Comparison of ENCODE assay signal across 8 cellular contexts in the genomic region with DNA sequence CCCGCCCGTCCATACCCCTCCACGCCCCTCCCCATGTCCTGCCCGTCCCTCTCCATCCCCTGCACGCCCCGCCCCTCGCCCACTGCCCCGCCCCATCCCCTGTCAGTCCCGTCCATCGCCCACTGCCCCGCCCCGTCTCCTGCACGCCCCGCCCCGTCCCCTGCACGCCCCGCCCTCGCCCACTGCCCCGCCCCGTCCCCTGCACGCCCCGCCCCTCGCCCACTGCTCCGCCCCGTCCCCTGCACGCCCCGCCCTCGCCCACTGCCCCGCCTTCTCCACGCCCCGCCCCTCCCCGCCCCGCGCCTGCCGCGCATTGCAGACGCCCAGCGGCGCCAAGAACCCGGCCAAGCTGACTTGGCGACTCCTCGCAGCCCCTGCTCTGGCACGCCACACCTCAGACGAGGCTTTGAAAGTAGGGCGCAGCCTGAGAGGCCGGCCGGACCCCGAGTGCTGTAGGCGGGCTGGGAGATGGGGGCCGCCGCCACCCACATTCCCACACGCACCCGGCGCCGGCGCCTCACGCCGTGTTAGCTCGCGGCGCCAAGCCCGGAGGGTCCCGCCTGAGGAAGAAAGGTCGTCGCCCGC. TPM values are rescaled to one million over a fixed set of nuclear protein-coding genes. Genes with fewer than 3 reads are reported as not detected.
DNase-seq lines count a peak whose midpoint lies in the region; ATAC-seq and TF ChIP-seq lines count a peak whose summit lies in the region.

A gene (plus strand): TSS at position 316 of the 585 bp plus-strand sequence. CDS start 2,410 bp downstream, outside the sequence.

- H3K4me1 ChIP-seq in PC-9 (replicated peaks; ENCODE audit: insufficient read depth): 0 out of 2 replicates have a peak, but pooled peaks cover 3% of the 10 kb centered on the region

- POLR2A ChIA-PET in PC-9 (lab: Charles Lee; ENCODE audit: unreplicated experiment): no interaction called here

- peaks cover 8% of the 10 kb centered on the region for H3K4me1 Mint-ChIP-seq in activated T-helper 2 cell treated with anti-CD3 and anti-CD28 coated beads, Interferon-gamma antibody, Interleukin-2, Interleukin-4, amounts not matched to agents 10 μg/mL and 5 μg/mL and 100 μg/mL, durations not matched to agents 14 hours and 24 hours and 36 hours (ENCODE audit: low read depth)
- H3K4me1 Mint-ChIP-seq in natural killer cell treated with Interleukin-12 subunit alpha and Interleukin-12 subunit beta and Interleukin-15 and Interleukin-18, amount 100 ng/mL, for 72 hours (ENCODE audit: low read depth in 2 of 2): peaks cover 0 to 3% of the 10 kb centered on the region in 2 donors

- no peak for TF ChIP-seq CTCF in PC-9 (conservative IDR thresholded peaks at IDR 0.05)

- DNase-seq in AG08396 (ENCODE audit: low spot score) (peak; percentile 96), PC-9 (peak in 1 of 2 experiments; percentile 73), fibroblast of peridontal ligament (ENCODE audit: extremely low read depth) (peak; percentile 55)
- DNase-seq in activated T-helper 2 cell treated with anti-CD3 and anti-CD28 coated beads, Interferon-gamma antibody, Interleukin-2, Interleukin-4, amounts not matched to agents 10 μg/mL and 5 μg/mL and 100 μg/mL, durations not matched to agents 14 hours and 24 hours and 36 hours (ENCODE audit: low spot score): peak; percentile 65
- DNase-seq in natural killer cell treated with Interleukin-12 subunit alpha and Interleukin-12 subunit beta and Interleukin-15 and Interleukin-18, amount 100 ng/mL, for 72 hours (ENCODE audit: low spot score): peak; percentile 81
- peak; percentile 56 to 60 for DNase-seq in stimulated activated CD8-positive, alpha-beta memory T cell treated with anti-CD3 and anti-CD28 coated beads, Interleukin-7, amount 100 ng/mL, for 48 hours (ENCODE audit: extremely low read depth in 1 of 2, low read depth in 1 of 2)

- peak within 1 kb of the TSS; percentile 98 for H3K4me2 ChIP-seq in PC-9

- peak within 1 kb of the TSS; percentile 79 for H3K4me3 Mint-ChIP-seq in activated T-helper 2 cell treated with anti-CD3 and anti-CD28 coated beads, Interferon-gamma antibody, Interleukin-2, Interleukin-4, amounts not matched to agents 10 μg/mL and 5 μg/mL and 100 μg/mL, durations not matched to agents 14 hours and 24 hours and 36 hours (ENCODE audit: low read depth)
- H3K4me3 Mint-ChIP-seq in natural killer cell treated with Interleukin-12 subunit alpha and Interleukin-12 subunit beta and Interleukin-15 and Interleukin-18, amount 100 ng/mL, for 72 hours: peak within 1 kb of the TSS; percentile 66

- ATAC-seq in GM21825 (IDR thresholded peaks at IDR 0.05; ENCODE audit: unreplicated experiment) (peak; percentile 56), HG03565 (IDR thresholded peaks at IDR 0.05; ENCODE audit: unreplicated experiment) (no peak)
- peak; percentile 93 to 94 for ATAC-seq in natural killer cell treated with Interleukin-12 subunit alpha and Interleukin-12 subunit beta and Interleukin-15 and Interleukin-18, amount 100 ng/mL, for 72 hours

- H3K27ac Mint-ChIP-seq in activated T-helper 2 cell treated with anti-CD3 and anti-CD28 coated beads, Interferon-gamma antibody, Interleukin-2, Interleukin-4, amounts not matched to agents 10 μg/mL and 5 μg/mL and 100 μg/mL, durations not matched to agents 14 hours and 24 hours and 36 hours: no peak within 1 kb of the TSS
- H3K27ac Mint-ChIP-seq in natural killer cell treated with Interleukin-12 subunit alpha and Interleukin-12 subunit beta and Interleukin-15 and Interleukin-18, amount 100 ng/mL, for 72 hours: no peak within 1 kb of the TSS

- H4K20me1 ChIP-seq in PC-9 (ENCODE audit: insufficient read depth): no peaks in the 10 kb centered on the region

- H3K9me3 Mint-ChIP-seq in activated T-helper 2 cell treated with anti-CD3 and anti-CD28 coated beads, Interferon-gamma antibody, Interleukin-2, Interleukin-4, amounts not matched to agents 10 μg/mL and 5 μg/mL and 100 μg/mL, durations not matched to agents 14 hours and 24 hours and 36 hours: no peaks in the 10 kb centered on the region
- H3K9me3 Mint-ChIP-seq in natural killer cell treated with Interleukin-12 subunit alpha and Interleukin-12 subunit beta and Interleukin-15 and Interleukin-18, amount 100 ng/mL, for 72 hours: peaks cover 3% of the 10 kb centered on the region

- no peaks in the 10 kb centered on the region for H3K9me3 ChIP-seq in PC-9 (ENCODE audit: insufficient read depth, low read depth)

- no peaks in the 10 kb centered on the region for H3K36me3 Mint-ChIP-seq in activated T-helper 2 cell treated with anti-CD3 and anti-CD28 coated beads, Interferon-gamma antibody, Interleukin-2, Interleukin-4, amounts not matched to agents 10 μg/mL and 5 μg/mL and 100 μg/mL, durations not matched to agents 14 hours and 24 hours and 36 hours (ENCODE audit: low read depth)
- H3K36me3 Mint-ChIP-seq in natural killer cell treated with Interleukin-12 subunit alpha and Interleukin-12 subunit beta and Interleukin-15 and Interleukin-18, amount 100 ng/mL, for 72 hours: no peaks in the 10 kb centered on the region

- H3F3A ChIP-seq in PC-9 (ENCODE audit: insufficient read depth, low read depth): peaks cover 9% of the 10 kb centered on the region

- no peak within 1 kb of the TSS for H3K27ac ChIP-seq in PC-9

- peak within 1 kb of the TSS; percentile 100 for H2AFZ ChIP-seq in PC-9

- CTCF ChIA-PET in PC-9 (lab: Charles Lee): no interaction called here

- peaks cover 32% of the 10 kb centered on the region for H3K27me3 Mint-ChIP-seq in activated T-helper 2 cell treated with anti-CD3 and anti-CD28 coated beads, Interferon-gamma antibody, Interleukin-2, Interleukin-4, amounts not matched to agents 10 μg/mL and 5 μg/mL and 100 μg/mL, durations not matched to agents 14 hours and 24 hours and 36 hours (ENCODE audit: low read depth)
- H3K27me3 Mint-ChIP-seq in natural killer cell treated with Interleukin-12 subunit alpha and Interleukin-12 subunit beta and Interleukin-15 and Interleukin-18, amount 100 ng/mL, for 72 hours: peaks cover 13 to 34% of the 10 kb centered on the region in 2 donors

- no peaks in the 10 kb centered on the region for H3K79me2 ChIP-seq in PC-9 (ENCODE audit: low read depth)

- peaks cover 28% of the 10 kb centered on the region for H3K27me3 ChIP-seq in PC-9 (ENCODE audit: insufficient read depth, low read depth)

- no TSS peak for BruUV-seq in PC-9 (replicated peaks; lab: Mats Ljungman, UMichigan)

- no peaks in the 10 kb centered on the region for H3K36me3 ChIP-seq in PC-9 (ENCODE audit: low read depth)

- H3K4me3 ChIP-seq in PC-9: peak within 1 kb of the TSS; percentile 91

- no peaks in the 10 kb centered on the region for H3K9me2 ChIP-seq in PC-9 (ENCODE audit: insufficient read depth)

- intact Hi-C loops in PC-9 (cut with micrococcal nuclease; ENCODE audit: unreplicated experiment): loop anchor here (5.0 to 10.0 kb wide), 2 partner anchors 41 to 89 kb away; a partner anchor contains a TSS
- intact Hi-C loops in activated T-helper 2 cell treated with anti-CD3 and anti-CD28 coated beads, Interferon-gamma antibody, Interleukin-2, Interleukin-4, amounts not matched to agents 10 μg/mL and 5 μg/mL and 100 μg/mL, durations not matched to agents 14 hours and 24 hours and 36 hours (cut with micrococcal nuclease): loop anchor here (5.0 kb wide), 2 partner anchors 41 to 211 kb away; a partner anchor contains a TSS

RNA-seq across cellular contexts. Expression of the gene that starts here (rescaled TPM):
- 0.60 TPM in 1 of 2 replicates, not detected in the other for total RNA-seq in PC-9 (2021)
- 0.32 TPM in 1 of 2 replicates, not detected in the other for total RNA-seq in activated T-helper 2 cell treated with anti-CD3 and anti-CD28 coated beads, Interferon-gamma antibody, Interleukin-2, Interleukin-4, amounts not matched to agents 10 μg/mL and 5 μg/mL and 100 μg/mL, durations not matched to agents 14 hours and 24 hours and 36 hours
- not detected for total RNA-seq in natural killer cell treated with Interleukin-12 subunit alpha and Interleukin-12 subunit beta and Interleukin-15 and Interleukin-18, amount 100 ng/mL, for 72 hours

Comparison
In these comparisons a context has a peak if more than half of its experiments do, and no peak if none do; other contexts are left out.
1. Peak in DNase-seq in activated T-helper 2 cell treated with anti-CD3 and anti-CD28 coated beads, Interferon-gamma antibody, Interleukin-2, Interleukin-4, amounts not matched to agents 10 μg/mL and 5 μg/mL and 100 μg/mL, durations not matched to agents 14 hours and 24 hours and 36 hours; RNA of the gene not detected or under 1 TPM.
2. Peak in DNase-seq and ATAC-seq in natural killer cell treated with Interleukin-12 subunit alpha and Interleukin-12 subunit beta and Interleukin-15 and Interleukin-18, amount 100 ng/mL, for 72 hours; RNA of the gene not detected or under 1 TPM.